40 cellular contexts compared by ENCODE assay signal in genomic region chr19:4600082-4600481, GRCh38. TPM values are rescaled to one million over a fixed set of nuclear protein-coding genes. Genes with fewer than 3 reads are reported as not detected.
"Had no signal": no experiment of that assay in that cellular context is flagged by ENCODE, and none has a peak within 500 bp of the region (broad histone marks: within the 10 kb centered on the region; RNA-seq: fewer than 3 reads in every experiment).

No MANE protein-coding gene starts in this region.

- H3K4me3 ChIP-seq: adrenal gland, ascending aorta, body of pancreas, breast epithelium, cardiac muscle cell had no signal

- H3K36me3 Mint-ChIP-seq: activated naive CD4-positive, alpha-beta T cell treated with anti-CD3 and anti-CD28 coated beads, Interleukin-2, amount 10 ng/mL, durations not matched to agents 7 days and 5 days; activated naive CD4-positive, alpha-beta T cell treated with anti-CD3 and anti-CD28 coated beads, Interleukin-2, amount 50 U/mL, for 24 hours; activated naive CD4-positive, alpha-beta T cell treated with anti-CD3 and anti-CD28 coated beads, Interleukin-2, amount 50 U/mL, for 72 hours; activated naive CD8-positive, alpha-beta T cell; activated naive CD8-positive, alpha-beta T cell treated with anti-CD3 and anti-CD28 coated beads for 36 hours; activated naive CD8-positive, alpha-beta T cell treated with anti-CD3 and anti-CD28 coated beads, Interleukin-2, amount 10 ng/mL, durations not matched to agents 7 days and 5 days; brain had no signal

- H3K4me3 Mint-ChIP-seq: activated naive CD4-positive, alpha-beta T cell treated with anti-CD3 and anti-CD28 coated beads for 36 hours; activated naive CD4-positive, alpha-beta T cell treated with anti-CD3 and anti-CD28 coated beads, Interleukin-2, amount 10 ng/mL, durations not matched to agents 7 days and 5 days; activated naive CD4-positive, alpha-beta T cell treated with anti-CD3 and anti-CD28 coated beads, Interleukin-2, amount 50 U/mL, for 24 hours; activated naive CD8-positive, alpha-beta T cell; activated naive CD8-positive, alpha-beta T cell treated with anti-CD3 and anti-CD28 coated beads for 36 hours; activated naive CD8-positive, alpha-beta T cell treated with anti-CD3 and anti-CD28 coated beads, Interleukin-2, amount 10 ng/mL, durations not matched to agents 7 days and 5 days; activated naive CD8-positive, alpha-beta T cell treated with anti-CD3 and anti-CD28 coated beads, Interleukin-2, amount 50 U/mL, for 24 hours; activated T-cell treated with anti-CD3 and anti-CD28 coated beads, Interleukin-2, amount 50 U/mL, for 24 hours; activated T-cell treated with anti-CD3 and anti-CD28 coated beads, Interleukin-2, amount 50 U/mL, for 4 hours; activated T-cell treated with anti-CD3 and anti-CD28 coated beads, Interleukin-2, amount 50 U/mL, for 72 hours; activated T-helper 1 cell treated with anti-CD3 and anti-CD28 coated beads, Interleukin-12 subunit alpha, Interleukin-12 subunit beta, Interleukin-2, Interleukin-4 antibody, amounts not matched to agents 30 ng/mL and 10 ng/mL and 1 ng/mL, durations not matched to agents 14 hours and 24 hours and 36 hours; activated T-helper 17 cell treated with anti-CD3 and anti-CD28 coated beads, Interleukin-2, amount 50 U/mL, for 72 hours; central memory CD8-positive, alpha-beta T cell had no signal

- H3K27ac ChIP-seq: adrenal gland, ascending aorta, body of pancreas, brain microvascular endothelial cell, breast epithelium, cardiac muscle cell had no signal

- H3K27ac Mint-ChIP-seq: activated naive CD4-positive, alpha-beta T cell treated with anti-CD3 and anti-CD28 coated beads for 36 hours; activated naive CD4-positive, alpha-beta T cell treated with anti-CD3 and anti-CD28 coated beads, Interleukin-2, amount 10 ng/mL, durations not matched to agents 7 days and 5 days; activated naive CD4-positive, alpha-beta T cell treated with anti-CD3 and anti-CD28 coated beads, Interleukin-2, amount 50 U/mL, for 24 hours; activated naive CD4-positive, alpha-beta T cell treated with anti-CD3 and anti-CD28 coated beads, Interleukin-2, amount 50 U/mL, for 72 hours; activated naive CD8-positive, alpha-beta T cell; activated naive CD8-positive, alpha-beta T cell treated with anti-CD3 and anti-CD28 coated beads for 36 hours; activated naive CD8-positive, alpha-beta T cell treated with anti-CD3 and anti-CD28 coated beads, Interleukin-2, amount 10 ng/mL, durations not matched to agents 7 days and 5 days; activated naive CD8-positive, alpha-beta T cell treated with anti-CD3 and anti-CD28 coated beads, Interleukin-2, amount 50 U/mL, for 24 hours; activated T-cell treated with anti-CD3 and anti-CD28 coated beads, Interleukin-2, amount 50 U/mL, for 24 hours; activated T-cell treated with anti-CD3 and anti-CD28 coated beads, Interleukin-2, amount 50 U/mL, for 72 hours; activated T-helper 1 cell treated with anti-CD3 and anti-CD28 coated beads, Interleukin-12 subunit alpha, Interleukin-12 subunit beta, Interleukin-2, Interleukin-4 antibody, amounts not matched to agents 30 ng/mL and 10 ng/mL and 1 ng/mL, durations not matched to agents 14 hours and 24 hours and 36 hours; activated T-helper 17 cell treated with anti-CD3 and anti-CD28 coated beads, Interleukin-2, amount 50 U/mL, for 72 hours; activated T-helper 2 cell treated with anti-CD3 and anti-CD28 coated beads, Interferon-gamma antibody, Interleukin-2, Interleukin-4, amounts not matched to agents 10 μg/mL and 5 μg/mL and 100 μg/mL, durations not matched to agents 14 hours and 24 hours and 36 hours had no signal

- FAIRE-seq: astrocyte, bronchial epithelial cell had no signal

- H3K9me3 Mint-ChIP-seq: activated naive CD4-positive, alpha-beta T cell treated with anti-CD3 and anti-CD28 coated beads for 36 hours; activated naive CD4-positive, alpha-beta T cell treated with anti-CD3 and anti-CD28 coated beads, Interleukin-2, amount 10 ng/mL, durations not matched to agents 7 days and 5 days; activated naive CD4-positive, alpha-beta T cell treated with anti-CD3 and anti-CD28 coated beads, Interleukin-2, amount 50 U/mL, for 24 hours; activated naive CD4-positive, alpha-beta T cell treated with anti-CD3 and anti-CD28 coated beads, Interleukin-2, amount 50 U/mL, for 72 hours; activated naive CD8-positive, alpha-beta T cell treated with anti-CD3 and anti-CD28 coated beads for 36 hours; activated naive CD8-positive, alpha-beta T cell treated with anti-CD3 and anti-CD28 coated beads, Interleukin-2, amount 10 ng/mL, durations not matched to agents 7 days and 5 days; activated naive CD8-positive, alpha-beta T cell treated with anti-CD3 and anti-CD28 coated beads, Interleukin-2, amount 50 U/mL, for 24 hours; activated T-cell treated with anti-CD3 and anti-CD28 coated beads, Interleukin-2, amount 50 U/mL, for 24 hours; activated T-cell treated with anti-CD3 and anti-CD28 coated beads, Interleukin-2, amount 50 U/mL, for 4 hours; activated T-cell treated with anti-CD3 and anti-CD28 coated beads, Interleukin-2, amount 50 U/mL, for 72 hours; activated T-helper 1 cell treated with anti-CD3 and anti-CD28 coated beads, Interleukin-12 subunit alpha, Interleukin-12 subunit beta, Interleukin-2, Interleukin-4 antibody, amounts not matched to agents 30 ng/mL and 10 ng/mL and 1 ng/mL, durations not matched to agents 14 hours and 24 hours and 36 hours; activated T-helper 17 cell treated with anti-CD3 and anti-CD28 coated beads, Interleukin-2, amount 50 U/mL, for 72 hours; activated T-helper 2 cell treated with anti-CD3 and anti-CD28 coated beads, Interferon-gamma antibody, Interleukin-2, Interleukin-4, amounts not matched to agents 10 μg/mL and 5 μg/mL and 100 μg/mL, durations not matched to agents 14 hours and 24 hours and 36 hours; central memory CD8-positive, alpha-beta T cell had no signal

- DNase-seq: activated effector memory CD4-positive, alpha-beta T cell treated with anti-CD3 and anti-CD28 coated beads, Interleukin-2, amount 50 U/mL, for 16 hours; activated effector memory CD4-positive, alpha-beta T cell treated with Interleukin-2 at 50 U/mL for 16 hours; activated gamma-delta T cell; activated gamma-delta T cell treated with Interleukin-2 at 50 U/mL for 16 hours; activated naive CD4-positive, alpha-beta T cell; activated naive CD4-positive, alpha-beta T cell treated with anti-CD3 and anti-CD28 coated beads for 36 hours; activated naive CD4-positive, alpha-beta T cell treated with anti-CD3 and anti-CD28 coated beads, Interleukin-2, amount 10 ng/mL, durations not matched to agents 7 days and 5 days; activated naive CD4-positive, alpha-beta T cell treated with anti-CD3 and anti-CD28 coated beads, Interleukin-2, amount 50 U/mL, for 16 hours; activated naive CD4-positive, alpha-beta T cell treated with Interleukin-2 at 50 U/mL for 16 hours; activated naive CD8-positive, alpha-beta T cell treated with anti-CD3 and anti-CD28 coated beads for 36 hours; activated naive CD8-positive, alpha-beta T cell treated with anti-CD3 and anti-CD28 coated beads, Interleukin-2, amount 10 ng/mL, durations not matched to agents 7 days and 5 days; activated naive CD8-positive, alpha-beta T cell treated with anti-CD3 and anti-CD28 coated beads, Interleukin-2, amount 50 U/mL, for 24 hours; activated T-cell treated with anti-CD3 and anti-CD28 coated beads, Interleukin-2, amount 50 U/mL, for 1 hour; activated T-cell treated with anti-CD3 and anti-CD28 coated beads, Interleukin-2, amount 50 U/mL, for 24 hours; activated T-cell treated with anti-CD3 and anti-CD28 coated beads, Interleukin-2, amount 50 U/mL, for 4 hours; activated T-cell treated with anti-CD3 and anti-CD28 coated beads, Interleukin-2, amount 50 U/mL, for 48 hours; activated T-cell treated with anti-CD3 and anti-CD28 coated beads, Interleukin-2, amount 50 U/mL, for 72 hours; adrenal gland; amniotic stem cell; amygdala; anterior cingulate cortex; aorta; body of pancreas; brain microvascular endothelial cell; caudate nucleus; central memory CD4-positive, alpha-beta T cell; cerebellar nuclear complex had no signal

- H3K4me1 ChIP-seq: ascending aorta, breast epithelium had no signal

- H3K36me3 ChIP-seq: adrenal gland, ascending aorta, brain microvascular endothelial cell, breast epithelium, cardiac muscle cell had no signal

- H3K27me3 ChIP-seq: adrenal gland, cardiac muscle cell had no signal

- H3K9me3 ChIP-seq: adrenal gland, ascending aorta, body of pancreas, breast epithelium had no signal

- ATAC-seq: activated naive CD4-positive, alpha-beta T cell treated with anti-CD3 and anti-CD28 coated beads, Interleukin-2, amount 50 U/mL, for 72 hours; activated T-cell treated with anti-CD3 and anti-CD28 coated beads, Interleukin-2, amount 50 U/mL, for 4 hours; activated T-cell treated with anti-CD3 and anti-CD28 coated beads, Interleukin-2, amount 50 U/mL, for 72 hours; activated T-helper 17 cell treated with anti-CD3 and anti-CD28 coated beads, Interleukin-2, amount 50 U/mL, for 72 hours; body of pancreas had no signal

RNA-seq across cellular contexts. Expression of gene SEMA6B, which starts 40.6 kb away (rescaled TPM):
- total RNA-seq: activated naive CD4-positive, alpha-beta T cell treated with anti-CD3 and anti-CD28 coated beads, Interleukin-2, amount 50 U/mL, for 72 hours; activated naive CD8-positive, alpha-beta T cell treated with anti-CD3 and anti-CD28 coated beads for 36 hours; activated T-helper 1 cell treated with anti-CD3 and anti-CD28 coated beads, Interleukin-12 subunit alpha, Interleukin-12 subunit beta, Interleukin-2, Interleukin-4 antibody, amounts not matched to agents 30 ng/mL and 10 ng/mL and 1 ng/mL, durations not matched to agents 14 hours and 24 hours and 36 hours; activated T-helper 2 cell treated with anti-CD3 and anti-CD28 coated beads, Interferon-gamma antibody, Interleukin-2, Interleukin-4, amounts not matched to agents 10 μg/mL and 5 μg/mL and 100 μg/mL, durations not matched to agents 14 hours and 24 hours and 36 hours had no signal
